ENCODE assay signal across 2 cellular contexts in the genomic region with DNA sequence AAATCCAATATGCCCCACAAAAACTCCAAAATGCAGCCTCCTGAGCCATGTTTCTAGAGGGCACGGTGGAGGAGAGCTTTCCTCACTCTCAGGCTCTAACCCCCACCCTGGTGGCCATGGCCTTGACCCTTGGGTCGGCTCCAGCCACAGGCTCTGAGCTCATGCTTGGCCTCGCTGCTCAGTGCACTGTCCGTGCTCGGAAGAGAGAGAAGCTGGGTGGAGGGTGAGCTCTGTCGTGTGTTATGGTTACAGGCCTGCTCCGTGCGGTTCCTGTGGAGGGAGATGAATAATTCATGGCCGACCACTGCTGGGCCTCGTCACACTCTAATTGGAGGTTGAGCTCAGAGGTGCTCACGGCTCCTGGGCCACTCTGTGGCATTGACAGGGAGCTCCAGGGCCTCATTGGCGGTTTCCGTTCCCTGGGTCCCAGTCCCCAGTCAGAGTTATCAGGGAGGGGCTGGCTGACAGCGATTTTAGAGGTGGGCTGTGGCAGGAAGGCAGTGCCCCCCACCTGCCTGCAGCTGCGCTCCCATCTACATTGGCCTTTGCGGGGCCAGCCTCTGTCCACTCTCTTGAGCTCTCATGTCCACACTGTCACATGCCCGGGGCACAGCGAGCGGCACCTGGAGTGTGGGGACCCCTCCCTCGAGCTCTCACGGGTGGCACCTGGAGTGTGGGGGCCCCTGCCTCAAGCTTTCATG.
TF ChIP-seq lines count a peak whose summit lies in the region.

No MANE protein-coding gene starts in this region.

TF ChIP-seq in HepG2, 621 proteins besides CTCF, POLR2A, EP300 and RAD21 (continues in another document):
- peak; percentile 27 for TF ChIP-seq ASH2L (IDR thresholded peaks at IDR 0.05; ENCODE audit: insufficient read length, low read depth, low read length)
- TF ChIP-seq ZNF724P (CRISPR knock-in tag; IDR thresholded peaks at IDR 0.05; ENCODE audit: borderline replicate concordance) = no peak
- TF ChIP-seq, protein P1, sequence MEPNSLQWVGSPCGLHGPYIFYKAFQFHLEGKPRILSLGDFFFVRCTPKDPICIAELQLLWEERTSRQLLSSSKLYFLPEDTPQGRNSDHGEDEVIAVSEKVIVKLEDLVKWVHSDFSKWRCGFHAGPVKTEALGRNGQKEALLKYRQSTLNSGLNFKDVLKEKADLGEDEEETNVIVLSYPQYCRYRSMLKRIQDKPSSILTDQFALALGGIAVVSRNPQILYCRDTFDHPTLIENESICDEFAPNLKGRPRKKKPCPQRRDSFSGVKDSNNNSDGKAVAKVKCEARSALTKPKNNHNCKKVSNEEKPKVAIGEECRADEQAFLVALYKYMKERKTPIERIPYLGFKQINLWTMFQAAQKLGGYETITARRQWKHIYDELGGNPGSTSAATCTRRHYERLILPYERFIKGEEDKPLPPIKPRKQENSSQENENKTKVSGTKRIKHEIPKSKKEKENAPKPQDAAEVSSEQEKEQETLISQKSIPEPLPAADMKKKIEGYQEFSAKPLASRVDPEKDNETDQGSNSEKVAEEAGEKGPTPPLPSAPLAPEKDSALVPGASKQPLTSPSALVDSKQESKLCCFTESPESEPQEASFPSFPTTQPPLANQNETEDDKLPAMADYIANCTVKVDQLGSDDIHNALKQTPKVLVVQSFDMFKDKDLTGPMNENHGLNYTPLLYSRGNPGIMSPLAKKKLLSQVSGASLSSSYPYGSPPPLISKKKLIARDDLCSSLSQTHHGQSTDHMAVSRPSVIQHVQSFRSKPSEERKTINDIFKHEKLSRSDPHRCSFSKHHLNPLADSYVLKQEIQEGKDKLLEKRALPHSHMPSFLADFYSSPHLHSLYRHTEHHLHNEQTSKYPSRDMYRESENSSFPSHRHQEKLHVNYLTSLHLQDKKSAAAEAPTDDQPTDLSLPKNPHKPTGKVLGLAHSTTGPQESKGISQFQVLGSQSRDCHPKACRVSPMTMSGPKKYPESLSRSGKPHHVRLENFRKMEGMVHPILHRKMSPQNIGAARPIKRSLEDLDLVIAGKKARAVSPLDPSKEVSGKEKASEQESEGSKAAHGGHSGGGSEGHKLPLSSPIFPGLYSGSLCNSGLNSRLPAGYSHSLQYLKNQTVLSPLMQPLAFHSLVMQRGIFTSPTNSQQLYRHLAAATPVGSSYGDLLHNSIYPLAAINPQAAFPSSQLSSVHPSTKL (CRISPR knock-in tag; IDR thresholded peaks at IDR 0.05) = peak; percentile 70
- no peak for TF ChIP-seq ZNF619 (CRISPR knock-in tag; IDR thresholded peaks at IDR 0.05)
- TF ChIP-seq ZNF788 (CRISPR knock-in tag; IDR thresholded peaks at IDR 0.05; ENCODE audit: borderline replicate concordance) = peak; percentile 35; the same call in 1 of the 2 replicates
- TF ChIP-seq CBFB (CRISPR knock-in tag; IDR thresholded peaks at IDR 0.05) = peak; percentile 77
- 0 out of 2 replicates have a peak, but pooled peaks have one; percentile 25 for TF ChIP-seq ZNF782 (CRISPR knock-in tag; IDR thresholded peaks at IDR 0.05; ENCODE audit: borderline replicate concordance)
- peak; percentile 50; the same call in 1 of the 2 replicates for TF ChIP-seq ZNF274 (CRISPR knock-in tag; IDR thresholded peaks at IDR 0.05)
- TF ChIP-seq ZNF616 (CRISPR knock-in tag; IDR thresholded peaks at IDR 0.05; ENCODE audit: low read depth) = no peak
- TF ChIP-seq ZNF792 (CRISPR knock-in tag; IDR thresholded peaks at IDR 0.05) = peak; percentile 57; the same call in 1 of the 2 replicates
- TF ChIP-seq ESRRA (CRISPR knock-in tag; IDR thresholded peaks at IDR 0.05; ENCODE audit: low read depth) = 0 out of 2 replicates have a peak, but pooled peaks have one; percentile 42
- TF ChIP-seq NR2C2 (CRISPR knock-in tag; IDR thresholded peaks at IDR 0.05; ENCODE audit: borderline replicate concordance) = peak; percentile 89
- peak; percentile 44; the same call in 1 of the 2 replicates for TF ChIP-seq MTA1 (CRISPR knock-in tag; IDR thresholded peaks at IDR 0.05; ENCODE audit: borderline replicate concordance)
- 0 out of 2 replicates have a peak, but pooled peaks have one; percentile 62 for TF ChIP-seq ZNF451 (CRISPR knock-in tag; IDR thresholded peaks at IDR 0.05)
- TF ChIP-seq ZNF549 (CRISPR knock-in tag; IDR thresholded peaks at IDR 0.05) = no peak
- peak; percentile 88 for TF ChIP-seq RXRB (CRISPR knock-in tag; IDR thresholded peaks at IDR 0.05; ENCODE audit: borderline replicate concordance)
- TF ChIP-seq ZBTB38 (CRISPR knock-in tag; IDR thresholded peaks at IDR 0.05) = peak; percentile 71; the same call in 1 of the 2 replicates
- TF ChIP-seq, protein P2, sequence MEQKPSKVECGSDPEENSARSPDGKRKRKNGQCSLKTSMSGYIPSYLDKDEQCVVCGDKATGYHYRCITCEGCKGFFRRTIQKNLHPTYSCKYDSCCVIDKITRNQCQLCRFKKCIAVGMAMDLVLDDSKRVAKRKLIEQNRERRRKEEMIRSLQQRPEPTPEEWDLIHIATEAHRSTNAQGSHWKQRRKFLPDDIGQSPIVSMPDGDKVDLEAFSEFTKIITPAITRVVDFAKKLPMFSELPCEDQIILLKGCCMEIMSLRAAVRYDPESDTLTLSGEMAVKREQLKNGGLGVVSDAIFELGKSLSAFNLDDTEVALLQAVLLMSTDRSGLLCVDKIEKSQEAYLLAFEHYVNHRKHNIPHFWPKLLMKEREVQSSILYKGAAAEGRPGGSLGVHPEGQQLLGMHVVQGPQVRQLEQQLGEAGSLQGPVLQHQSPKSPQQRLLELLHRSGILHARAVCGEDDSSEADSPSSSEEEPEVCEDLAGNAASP (CRISPR knock-in tag; IDR thresholded peaks at IDR 0.05; ENCODE audit: borderline replicate concordance) = peak; percentile 60; the same call in 1 of the 2 replicates
- peak; percentile 40; the same call in 1 of the 2 replicates for TF ChIP-seq FOXK1 (CRISPR knock-in tag; IDR thresholded peaks at IDR 0.05; ENCODE audit: borderline replicate concordance, low read depth)
- TF ChIP-seq, protein P3, sequence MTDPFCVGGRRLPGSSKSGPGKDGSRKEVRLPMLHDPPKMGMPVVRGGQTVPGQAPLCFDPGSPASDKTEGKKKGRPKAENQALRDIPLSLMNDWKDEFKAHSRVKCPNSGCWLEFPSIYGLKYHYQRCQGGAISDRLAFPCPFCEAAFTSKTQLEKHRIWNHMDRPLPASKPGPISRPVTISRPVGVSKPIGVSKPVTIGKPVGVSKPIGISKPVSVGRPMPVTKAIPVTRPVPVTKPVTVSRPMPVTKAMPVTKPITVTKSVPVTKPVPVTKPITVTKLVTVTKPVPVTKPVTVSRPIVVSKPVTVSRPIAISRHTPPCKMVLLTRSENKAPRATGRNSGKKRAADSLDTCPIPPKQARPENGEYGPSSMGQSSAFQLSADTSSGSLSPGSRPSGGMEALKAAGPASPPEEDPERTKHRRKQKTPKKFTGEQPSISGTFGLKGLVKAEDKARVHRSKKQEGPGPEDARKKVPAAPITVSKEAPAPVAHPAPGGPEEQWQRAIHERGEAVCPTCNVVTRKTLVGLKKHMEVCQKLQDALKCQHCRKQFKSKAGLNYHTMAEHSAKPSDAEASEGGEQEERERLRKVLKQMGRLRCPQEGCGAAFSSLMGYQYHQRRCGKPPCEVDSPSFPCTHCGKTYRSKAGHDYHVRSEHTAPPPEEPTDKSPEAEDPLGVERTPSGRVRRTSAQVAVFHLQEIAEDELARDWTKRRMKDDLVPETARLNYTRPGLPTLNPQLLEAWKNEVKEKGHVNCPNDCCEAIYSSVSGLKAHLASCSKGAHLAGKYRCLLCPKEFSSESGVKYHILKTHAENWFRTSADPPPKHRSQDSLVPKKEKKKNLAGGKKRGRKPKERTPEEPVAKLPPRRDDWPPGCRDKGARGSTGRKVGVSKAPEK (CRISPR knock-in tag; IDR thresholded peaks at IDR 0.05; ENCODE audit: borderline replicate concordance) = no peak
- TF ChIP-seq ZNF660 (CRISPR knock-in tag; IDR thresholded peaks at IDR 0.05; ENCODE audit: borderline replicate concordance, low read depth) = no peak

TF ChIP-seq in SK-N-SH treated with all-trans-retinoic acid at 6 μM for 48 hours, 23 proteins besides CTCF, POLR2A, EP300 and RAD21:
- TF ChIP-seq ESRRG (CRISPR knock-in tag; IDR thresholded peaks at IDR 0.05) (no peak), ZNF70 (CRISPR knock-in tag; IDR thresholded peaks at IDR 0.05) (no peak), ARNTL (CRISPR knock-in tag; IDR thresholded peaks at IDR 0.05; ENCODE audit: borderline replicate concordance, low read depth) (no peak), RARB (CRISPR knock-in tag; IDR thresholded peaks at IDR 0.05) (no peak), ZNF8 (CRISPR knock-in tag; IDR thresholded peaks at IDR 0.05) (no peak), BACH2 (CRISPR knock-in tag; IDR thresholded peaks at IDR 0.05; ENCODE audit: borderline replicate concordance) (no peak), GLIS3 (CRISPR knock-in tag; IDR thresholded peaks at IDR 0.05) (no peak)
- TF ChIP-seq, protein P4, sequence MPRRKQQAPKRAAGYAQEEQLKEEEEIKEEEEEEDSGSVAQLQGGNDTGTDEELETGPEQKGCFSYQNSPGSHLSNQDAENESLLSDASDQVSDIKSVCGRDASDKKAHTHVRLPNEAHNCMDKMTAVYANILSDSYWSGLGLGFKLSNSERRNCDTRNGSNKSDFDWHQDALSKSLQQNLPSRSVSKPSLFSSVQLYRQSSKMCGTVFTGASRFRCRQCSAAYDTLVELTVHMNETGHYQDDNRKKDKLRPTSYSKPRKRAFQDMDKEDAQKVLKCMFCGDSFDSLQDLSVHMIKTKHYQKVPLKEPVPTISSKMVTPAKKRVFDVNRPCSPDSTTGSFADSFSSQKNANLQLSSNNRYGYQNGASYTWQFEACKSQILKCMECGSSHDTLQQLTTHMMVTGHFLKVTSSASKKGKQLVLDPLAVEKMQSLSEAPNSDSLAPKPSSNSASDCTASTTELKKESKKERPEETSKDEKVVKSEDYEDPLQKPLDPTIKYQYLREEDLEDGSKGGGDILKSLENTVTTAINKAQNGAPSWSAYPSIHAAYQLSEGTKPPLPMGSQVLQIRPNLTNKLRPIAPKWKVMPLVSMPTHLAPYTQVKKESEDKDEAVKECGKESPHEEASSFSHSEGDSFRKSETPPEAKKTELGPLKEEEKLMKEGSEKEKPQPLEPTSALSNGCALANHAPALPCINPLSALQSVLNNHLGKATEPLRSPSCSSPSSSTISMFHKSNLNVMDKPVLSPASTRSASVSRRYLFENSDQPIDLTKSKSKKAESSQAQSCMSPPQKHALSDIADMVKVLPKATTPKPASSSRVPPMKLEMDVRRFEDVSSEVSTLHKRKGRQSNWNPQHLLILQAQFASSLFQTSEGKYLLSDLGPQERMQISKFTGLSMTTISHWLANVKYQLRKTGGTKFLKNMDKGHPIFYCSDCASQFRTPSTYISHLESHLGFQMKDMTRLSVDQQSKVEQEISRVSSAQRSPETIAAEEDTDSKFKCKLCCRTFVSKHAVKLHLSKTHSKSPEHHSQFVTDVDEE (CRISPR knock-in tag; IDR thresholded peaks at IDR 0.05) = no peak
- TF ChIP-seq, protein P5, sequence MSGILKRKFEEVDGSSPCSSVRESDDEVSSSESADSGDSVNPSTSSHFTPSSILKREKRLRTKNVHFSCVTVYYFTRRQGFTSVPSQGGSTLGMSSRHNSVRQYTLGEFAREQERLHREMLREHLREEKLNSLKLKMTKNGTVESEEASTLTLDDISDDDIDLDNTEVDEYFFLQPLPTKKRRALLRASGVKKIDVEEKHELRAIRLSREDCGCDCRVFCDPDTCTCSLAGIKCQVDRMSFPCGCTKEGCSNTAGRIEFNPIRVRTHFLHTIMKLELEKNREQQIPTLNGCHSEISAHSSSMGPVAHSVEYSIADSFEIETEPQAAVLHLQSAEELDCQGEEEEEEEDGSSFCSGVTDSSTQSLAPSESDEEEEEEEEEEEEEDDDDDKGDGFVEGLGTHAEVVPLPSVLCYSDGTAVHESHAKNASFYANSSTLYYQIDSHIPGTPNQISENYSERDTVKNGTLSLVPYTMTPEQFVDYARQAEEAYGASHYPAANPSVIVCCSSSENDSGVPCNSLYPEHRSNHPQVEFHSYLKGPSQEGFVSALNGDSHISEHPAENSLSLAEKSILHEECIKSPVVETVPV (CRISPR knock-in tag; IDR thresholded peaks at IDR 0.05) = no peak
- TF ChIP-seq, protein P6, sequence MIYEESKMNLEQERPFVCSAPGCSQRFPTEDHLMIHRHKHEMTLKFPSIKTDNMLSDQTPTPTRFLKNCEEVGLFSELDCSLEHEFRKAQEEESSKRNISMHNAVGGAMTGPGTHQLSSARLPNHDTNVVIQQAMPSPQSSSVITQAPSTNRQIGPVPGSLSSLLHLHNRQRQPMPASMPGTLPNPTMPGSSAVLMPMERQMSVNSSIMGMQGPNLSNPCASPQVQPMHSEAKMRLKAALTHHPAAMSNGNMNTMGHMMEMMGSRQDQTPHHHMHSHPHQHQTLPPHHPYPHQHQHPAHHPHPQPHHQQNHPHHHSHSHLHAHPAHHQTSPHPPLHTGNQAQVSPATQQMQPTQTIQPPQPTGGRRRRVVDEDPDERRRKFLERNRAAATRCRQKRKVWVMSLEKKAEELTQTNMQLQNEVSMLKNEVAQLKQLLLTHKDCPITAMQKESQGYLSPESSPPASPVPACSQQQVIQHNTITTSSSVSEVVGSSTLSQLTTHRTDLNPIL (CRISPR knock-in tag; IDR thresholded peaks at IDR 0.05; ENCODE audit: low read depth) = no peak
- TF ChIP-seq, protein P7, sequence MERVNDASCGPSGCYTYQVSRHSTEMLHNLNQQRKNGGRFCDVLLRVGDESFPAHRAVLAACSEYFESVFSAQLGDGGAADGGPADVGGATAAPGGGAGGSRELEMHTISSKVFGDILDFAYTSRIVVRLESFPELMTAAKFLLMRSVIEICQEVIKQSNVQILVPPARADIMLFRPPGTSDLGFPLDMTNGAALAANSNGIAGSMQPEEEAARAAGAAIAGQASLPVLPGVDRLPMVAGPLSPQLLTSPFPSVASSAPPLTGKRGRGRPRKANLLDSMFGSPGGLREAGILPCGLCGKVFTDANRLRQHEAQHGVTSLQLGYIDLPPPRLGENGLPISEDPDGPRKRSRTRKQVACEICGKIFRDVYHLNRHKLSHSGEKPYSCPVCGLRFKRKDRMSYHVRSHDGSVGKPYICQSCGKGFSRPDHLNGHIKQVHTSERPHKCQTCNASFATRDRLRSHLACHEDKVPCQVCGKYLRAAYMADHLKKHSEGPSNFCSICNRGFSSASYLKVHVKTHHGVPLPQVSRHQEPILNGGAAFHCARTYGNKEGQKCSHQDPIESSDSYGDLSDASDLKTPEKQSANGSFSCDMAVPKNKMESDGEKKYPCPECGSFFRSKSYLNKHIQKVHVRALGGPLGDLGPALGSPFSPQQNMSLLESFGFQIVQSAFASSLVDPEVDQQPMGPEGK (CRISPR knock-in tag; IDR thresholded peaks at IDR 0.05; ENCODE audit: borderline replicate concordance) = no peak
TF ChIP-seq in SK-N-SH treated with all-trans-retinoic acid at 6 μM for 48 hours: peak in this region for 0.
